In the genomic region with DNA sequence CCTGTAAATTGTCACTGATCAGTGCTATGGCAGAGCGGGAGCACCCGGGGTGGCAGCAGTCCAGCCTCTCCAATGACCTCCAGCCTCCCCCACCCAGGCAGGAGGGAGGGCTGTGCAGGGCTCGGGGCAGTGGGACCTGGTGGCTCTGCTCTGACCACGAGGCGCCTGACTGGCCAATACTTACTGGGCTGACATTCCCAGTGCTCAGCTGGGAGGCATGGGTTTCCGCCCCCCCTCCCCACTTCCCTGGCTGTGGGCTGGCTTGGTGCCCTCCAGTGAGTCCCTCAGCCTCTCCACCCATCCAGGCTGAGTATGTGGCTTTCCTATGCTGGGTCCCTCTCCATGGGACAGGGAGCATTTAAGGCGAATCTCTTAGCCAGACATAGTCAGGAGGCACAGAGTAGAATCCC, we compare ENCODE assay signal across 1 cellular context.
TF ChIP-seq lines count a peak whose summit lies in the region.

No MANE protein-coding gene starts in this region.

TF ChIP-seq in HepG2, 621 proteins besides CTCF, POLR2A, EP300 and RAD21 (continued from another document and continues in another):
- TF ChIP-seq, protein P1, sequence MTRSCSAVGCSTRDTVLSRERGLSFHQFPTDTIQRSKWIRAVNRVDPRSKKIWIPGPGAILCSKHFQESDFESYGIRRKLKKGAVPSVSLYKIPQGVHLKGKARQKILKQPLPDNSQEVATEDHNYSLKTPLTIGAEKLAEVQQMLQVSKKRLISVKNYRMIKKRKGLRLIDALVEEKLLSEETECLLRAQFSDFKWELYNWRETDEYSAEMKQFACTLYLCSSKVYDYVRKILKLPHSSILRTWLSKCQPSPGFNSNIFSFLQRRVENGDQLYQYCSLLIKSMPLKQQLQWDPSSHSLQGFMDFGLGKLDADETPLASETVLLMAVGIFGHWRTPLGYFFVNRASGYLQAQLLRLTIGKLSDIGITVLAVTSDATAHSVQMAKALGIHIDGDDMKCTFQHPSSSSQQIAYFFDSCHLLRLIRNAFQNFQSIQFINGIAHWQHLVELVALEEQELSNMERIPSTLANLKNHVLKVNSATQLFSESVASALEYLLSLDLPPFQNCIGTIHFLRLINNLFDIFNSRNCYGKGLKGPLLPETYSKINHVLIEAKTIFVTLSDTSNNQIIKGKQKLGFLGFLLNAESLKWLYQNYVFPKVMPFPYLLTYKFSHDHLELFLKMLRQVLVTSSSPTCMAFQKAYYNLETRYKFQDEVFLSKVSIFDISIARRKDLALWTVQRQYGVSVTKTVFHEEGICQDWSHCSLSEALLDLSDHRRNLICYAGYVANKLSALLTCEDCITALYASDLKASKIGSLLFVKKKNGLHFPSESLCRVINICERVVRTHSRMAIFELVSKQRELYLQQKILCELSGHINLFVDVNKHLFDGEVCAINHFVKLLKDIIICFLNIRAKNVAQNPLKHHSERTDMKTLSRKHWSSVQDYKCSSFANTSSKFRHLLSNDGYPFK (CRISPR knock-in tag; IDR thresholded peaks at IDR 0.05; ENCODE audit: borderline replicate concordance), result no peak
- no peak for TF ChIP-seq ARID4A (CRISPR knock-in tag; IDR thresholded peaks at IDR 0.05; ENCODE audit: borderline replicate concordance)
- TF ChIP-seq, protein P2, sequence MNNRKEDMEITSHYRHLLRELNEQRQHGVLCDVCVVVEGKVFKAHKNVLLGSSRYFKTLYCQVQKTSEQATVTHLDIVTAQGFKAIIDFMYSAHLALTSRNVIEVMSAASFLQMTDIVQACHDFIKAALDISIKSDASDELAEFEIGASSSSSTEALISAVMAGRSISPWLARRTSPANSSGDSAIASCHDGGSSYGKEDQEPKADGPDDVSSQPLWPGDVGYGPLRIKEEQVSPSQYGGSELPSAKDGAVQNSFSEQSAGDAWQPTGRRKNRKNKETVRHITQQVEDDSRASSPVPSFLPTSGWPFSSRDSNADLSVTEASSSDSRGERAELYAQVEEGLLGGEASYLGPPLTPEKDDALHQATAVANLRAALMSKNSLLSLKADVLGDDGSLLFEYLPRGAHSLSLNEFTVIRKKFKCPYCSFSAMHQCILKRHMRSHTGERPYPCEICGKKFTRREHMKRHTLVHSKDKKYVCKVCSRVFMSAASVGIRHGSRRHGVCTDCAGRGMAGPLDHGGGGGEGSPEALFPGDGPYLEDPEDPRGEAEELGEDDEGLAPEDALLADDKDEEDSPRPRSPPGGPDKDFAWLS (CRISPR knock-in tag; IDR thresholded peaks at IDR 0.05; ENCODE audit: borderline replicate concordance), result no peak
- TF ChIP-seq MLX (CRISPR knock-in tag; IDR thresholded peaks at IDR 0.05), result no peak
- TF ChIP-seq, protein P3, sequence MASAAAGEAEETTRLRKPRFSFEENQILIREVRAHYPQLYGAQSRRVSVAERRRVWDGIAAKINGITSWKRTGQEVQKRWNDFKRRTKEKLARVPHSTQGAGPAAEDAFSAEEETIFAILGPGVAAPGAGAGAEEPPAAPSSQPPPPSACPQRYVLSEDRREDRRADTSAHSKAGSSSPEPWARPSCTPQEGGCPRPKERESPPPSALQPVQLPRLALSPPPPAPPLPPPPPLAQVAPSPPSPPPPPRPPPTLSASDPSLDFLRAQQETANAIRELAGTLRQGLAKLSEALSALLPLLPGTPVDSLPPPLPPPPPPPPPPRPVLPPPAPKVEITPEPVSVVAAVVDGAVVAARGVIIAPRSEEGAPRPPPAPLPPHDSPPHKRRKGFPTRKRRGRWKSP (CRISPR knock-in tag; IDR thresholded peaks at IDR 0.05), result no peak
- TF ChIP-seq, protein P4, sequence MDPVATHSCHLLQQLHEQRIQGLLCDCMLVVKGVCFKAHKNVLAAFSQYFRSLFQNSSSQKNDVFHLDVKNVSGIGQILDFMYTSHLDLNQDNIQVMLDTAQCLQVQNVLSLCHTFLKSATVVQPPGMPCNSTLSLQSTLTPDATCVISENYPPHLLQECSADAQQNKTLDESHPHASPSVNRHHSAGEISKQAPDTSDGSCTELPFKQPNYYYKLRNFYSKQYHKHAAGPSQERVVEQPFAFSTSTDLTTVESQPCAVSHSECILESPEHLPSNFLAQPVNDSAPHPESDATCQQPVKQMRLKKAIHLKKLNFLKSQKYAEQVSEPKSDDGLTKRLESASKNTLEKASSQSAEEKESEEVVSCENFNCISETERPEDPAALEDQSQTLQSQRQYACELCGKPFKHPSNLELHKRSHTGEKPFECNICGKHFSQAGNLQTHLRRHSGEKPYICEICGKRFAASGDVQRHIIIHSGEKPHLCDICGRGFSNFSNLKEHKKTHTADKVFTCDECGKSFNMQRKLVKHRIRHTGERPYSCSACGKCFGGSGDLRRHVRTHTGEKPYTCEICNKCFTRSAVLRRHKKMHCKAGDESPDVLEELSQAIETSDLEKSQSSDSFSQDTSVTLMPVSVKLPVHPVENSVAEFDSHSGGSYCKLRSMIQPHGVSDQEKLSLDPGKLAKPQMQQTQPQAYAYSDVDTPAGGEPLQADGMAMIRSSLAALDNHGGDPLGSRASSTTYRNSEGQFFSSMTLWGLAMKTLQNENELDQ (CRISPR knock-in tag; IDR thresholded peaks at IDR 0.05; ENCODE audit: borderline replicate concordance), result no peak
- 0 out of 2 replicates have a peak, but pooled peaks have one; percentile 14 for TF ChIP-seq RARA (CRISPR knock-in tag; IDR thresholded peaks at IDR 0.05)
- TF ChIP-seq GTF3A (CRISPR knock-in tag; conservative IDR thresholded peaks at IDR 0.05), result no peak
- TF ChIP-seq ZNF691 (CRISPR knock-in tag; IDR thresholded peaks at IDR 0.05; ENCODE audit: borderline replicate concordance, low read depth), result peak; percentile 40; the same call in 1 of the 2 replicates
- TF ChIP-seq, protein P5, sequence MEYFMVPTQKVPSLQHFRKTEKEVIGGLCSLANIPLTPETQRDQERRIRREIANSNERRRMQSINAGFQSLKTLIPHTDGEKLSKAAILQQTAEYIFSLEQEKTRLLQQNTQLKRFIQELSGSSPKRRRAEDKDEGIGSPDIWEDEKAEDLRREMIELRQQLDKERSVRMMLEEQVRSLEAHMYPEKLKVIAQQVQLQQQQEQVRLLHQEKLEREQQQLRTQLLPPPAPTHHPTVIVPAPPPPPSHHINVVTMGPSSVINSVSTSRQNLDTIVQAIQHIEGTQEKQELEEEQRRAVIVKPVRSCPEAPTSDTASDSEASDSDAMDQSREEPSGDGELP (IDR thresholded peaks at IDR 0.05; ENCODE audit: borderline replicate concordance, low read depth), result peak; percentile 83; the same call in 1 of the 2 replicates
- TF ChIP-seq IRX3 (CRISPR knock-in tag; IDR thresholded peaks at IDR 0.05; ENCODE audit: borderline replicate concordance, low read depth), result no peak
- peak; percentile 51; the same call in 1 of the 2 replicates for TF ChIP-seq SAP130 (CRISPR knock-in tag; IDR thresholded peaks at IDR 0.05; ENCODE audit: low read depth)
- no peak for TF ChIP-seq HNF1A (IDR thresholded peaks at IDR 0.05; ENCODE audit: low read depth)
- TF ChIP-seq HNF1A (CRISPR knock-in tag; IDR thresholded peaks at IDR 0.05; ENCODE audit: borderline replicate concordance), result 0 out of 2 replicates have a peak, but pooled peaks have one; percentile 16
- TF ChIP-seq PCBP2 (optimal IDR thresholded peaks at IDR 0.05; ENCODE audit: low read depth, low read length, poor library complexity, severe bottlenecking), result no peak
- TF ChIP-seq SIN3A (IDR thresholded peaks at IDR 0.05; ENCODE audit: borderline replicate concordance, low read depth, low read length), result peak; percentile 30; the same call in 1 of the 2 replicates
- TF ChIP-seq HOXA5 (CRISPR knock-in tag; IDR thresholded peaks at IDR 0.05), result no peak
- TF ChIP-seq LCORL (IDR thresholded peaks at IDR 0.05), result no peak
- no peak for TF ChIP-seq LCORL (CRISPR knock-in tag; IDR thresholded peaks at IDR 0.05)
- peak; percentile 37 for TF ChIP-seq ZNF687 (CRISPR knock-in tag; IDR thresholded peaks at IDR 0.05)
- TF ChIP-seq EEA1 (CRISPR knock-in tag; IDR thresholded peaks at IDR 0.05; ENCODE audit: borderline replicate concordance), result 0 out of 2 replicates have a peak, but pooled peaks have one; percentile 36
- TF ChIP-seq TBX3 (IDR thresholded peaks at IDR 0.05; ENCODE audit: borderline replicate concordance), result no peak
